Comparison of ENCODE assay signal across 1 cellular context in genomic region chr19:10769533-10770491, GRCh38.
TF ChIP-seq lines count a peak whose summit lies in the region.

No MANE protein-coding gene starts in this region.

TF ChIP-seq in HepG2, 621 proteins besides CTCF, POLR2A, EP300 and RAD21 (continued from another document):
- TF ChIP-seq ZBTB49 (CRISPR knock-in tag; IDR thresholded peaks at IDR 0.05; ENCODE audit: borderline replicate concordance), result no peak
- no peak for TF ChIP-seq PRMT3 (CRISPR knock-in tag; IDR thresholded peaks at IDR 0.05; ENCODE audit: borderline replicate concordance, low read depth)
- TF ChIP-seq ZNF296 (CRISPR knock-in tag; conservative IDR thresholded peaks at IDR 0.05), result no peak; the same call in 1 of the 2 replicates
- TF ChIP-seq ARHGAP35 (CRISPR knock-in tag; IDR thresholded peaks at IDR 0.05; ENCODE audit: borderline replicate concordance), result 0 out of 2 replicates have a peak, but pooled peaks have one; percentile 38
- peak; percentile 48; the same call in 1 of the 2 replicates for TF ChIP-seq ZNF547 (CRISPR knock-in tag; IDR thresholded peaks at IDR 0.05)
- TF ChIP-seq ATF3 (CRISPR knock-in tag; IDR thresholded peaks at IDR 0.05), result no peak
- TF ChIP-seq DZIP1 (CRISPR knock-in tag; IDR thresholded peaks at IDR 0.05), result 0 out of 2 replicates have a peak, but pooled peaks have one; percentile 43
- TF ChIP-seq, protein P1, sequence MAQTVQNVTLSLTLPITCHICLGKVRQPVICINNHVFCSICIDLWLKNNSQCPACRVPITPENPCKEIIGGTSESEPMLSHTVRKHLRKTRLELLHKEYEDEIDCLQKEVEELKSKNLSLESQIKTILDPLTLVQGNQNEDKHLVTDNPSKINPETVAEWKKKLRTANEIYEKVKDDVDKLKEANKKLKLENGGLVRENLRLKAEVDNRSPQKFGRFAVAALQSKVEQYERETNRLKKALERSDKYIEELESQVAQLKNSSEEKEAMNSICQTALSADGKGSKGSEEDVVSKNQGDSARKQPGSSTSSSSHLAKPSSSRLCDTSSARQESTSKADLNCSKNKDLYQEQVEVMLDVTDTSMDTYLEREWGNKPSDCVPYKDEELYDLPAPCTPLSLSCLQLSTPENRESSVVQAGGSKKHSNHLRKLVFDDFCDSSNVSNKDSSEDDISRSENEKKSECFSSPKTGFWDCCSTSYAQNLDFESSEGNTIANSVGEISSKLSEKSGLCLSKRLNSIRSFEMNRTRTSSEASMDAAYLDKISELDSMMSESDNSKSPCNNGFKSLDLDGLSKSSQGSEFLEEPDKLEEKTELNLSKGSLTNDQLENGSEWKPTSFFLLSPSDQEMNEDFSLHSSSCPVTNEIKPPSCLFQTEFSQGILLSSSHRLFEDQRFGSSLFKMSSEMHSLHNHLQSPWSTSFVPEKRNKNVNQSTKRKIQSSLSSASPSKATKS (CRISPR knock-in tag; IDR thresholded peaks at IDR 0.05), result no peak
- peak; percentile 45; the same call in 1 of the 2 replicates for TF ChIP-seq ZNF317 (CRISPR knock-in tag; IDR thresholded peaks at IDR 0.05)
- peak; percentile 37; the same call in 1 of the 2 replicates for TF ChIP-seq DRAP1 (CRISPR knock-in tag; IDR thresholded peaks at IDR 0.05)
- peak; percentile 79 for TF ChIP-seq SNAPC2 (CRISPR knock-in tag; IDR thresholded peaks at IDR 0.05)
- TF ChIP-seq STAG1 (CRISPR knock-in tag; IDR thresholded peaks at IDR 0.05), result peak; percentile 87
- no peak for TF ChIP-seq FOXA1 (IDR thresholded peaks at IDR 0.05)
- TF ChIP-seq FOXA1 (CRISPR knock-in tag; IDR thresholded peaks at IDR 0.05), result no peak
- peak; percentile 14 for TF ChIP-seq SALL1 (CRISPR knock-in tag; IDR thresholded peaks at IDR 0.05)
- TF ChIP-seq NR2C2 (CRISPR knock-in tag; IDR thresholded peaks at IDR 0.05; ENCODE audit: borderline replicate concordance), result no peak
- TF ChIP-seq, protein P2, sequence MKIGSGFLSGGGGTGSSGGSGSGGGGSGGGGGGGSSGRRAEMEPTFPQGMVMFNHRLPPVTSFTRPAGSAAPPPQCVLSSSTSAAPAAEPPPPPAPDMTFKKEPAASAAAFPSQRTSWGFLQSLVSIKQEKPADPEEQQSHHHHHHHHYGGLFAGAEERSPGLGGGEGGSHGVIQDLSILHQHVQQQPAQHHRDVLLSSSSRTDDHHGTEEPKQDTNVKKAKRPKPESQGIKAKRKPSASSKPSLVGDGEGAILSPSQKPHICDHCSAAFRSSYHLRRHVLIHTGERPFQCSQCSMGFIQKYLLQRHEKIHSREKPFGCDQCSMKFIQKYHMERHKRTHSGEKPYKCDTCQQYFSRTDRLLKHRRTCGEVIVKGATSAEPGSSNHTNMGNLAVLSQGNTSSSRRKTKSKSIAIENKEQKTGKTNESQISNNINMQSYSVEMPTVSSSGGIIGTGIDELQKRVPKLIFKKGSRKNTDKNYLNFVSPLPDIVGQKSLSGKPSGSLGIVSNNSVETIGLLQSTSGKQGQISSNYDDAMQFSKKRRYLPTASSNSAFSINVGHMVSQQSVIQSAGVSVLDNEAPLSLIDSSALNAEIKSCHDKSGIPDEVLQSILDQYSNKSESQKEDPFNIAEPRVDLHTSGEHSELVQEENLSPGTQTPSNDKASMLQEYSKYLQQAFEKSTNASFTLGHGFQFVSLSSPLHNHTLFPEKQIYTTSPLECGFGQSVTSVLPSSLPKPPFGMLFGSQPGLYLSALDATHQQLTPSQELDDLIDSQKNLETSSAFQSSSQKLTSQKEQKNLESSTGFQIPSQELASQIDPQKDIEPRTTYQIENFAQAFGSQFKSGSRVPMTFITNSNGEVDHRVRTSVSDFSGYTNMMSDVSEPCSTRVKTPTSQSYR (CRISPR knock-in tag; IDR thresholded peaks at IDR 0.05; ENCODE audit: borderline replicate concordance), result peak; percentile 87
- no peak for TF ChIP-seq ZNF407 (CRISPR knock-in tag; IDR thresholded peaks at IDR 0.05; ENCODE audit: not compliant biosample characterization)
- peak; percentile 99 for TF ChIP-seq ZMYM3 (CRISPR knock-in tag; IDR thresholded peaks at IDR 0.05)
- TF ChIP-seq, protein P3, sequence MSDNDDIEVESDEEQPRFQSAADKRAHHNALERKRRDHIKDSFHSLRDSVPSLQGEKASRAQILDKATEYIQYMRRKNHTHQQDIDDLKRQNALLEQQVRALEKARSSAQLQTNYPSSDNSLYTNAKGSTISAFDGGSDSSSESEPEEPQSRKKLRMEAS (IDR thresholded peaks at IDR 0.05), result peak; percentile 48; the same call in 1 of the 2 replicates
- 0 out of 2 replicates have a peak, but pooled peaks have one; percentile 45 for TF ChIP-seq ZNF788 (CRISPR knock-in tag; IDR thresholded peaks at IDR 0.05; ENCODE audit: borderline replicate concordance)
